Comparison of ENCODE assay signal across 28 cellular contexts in genomic region chr3:142154186-142154585, GRCh38.
"Had no signal": no experiment of that assay in that cellular context is flagged by ENCODE, and none has a peak within 500 bp of the region (broad histone marks: within the 10 kb centered on the region; RNA-seq: fewer than 3 reads in every experiment).

No MANE protein-coding gene starts in this region.

- H3K4me3 ChIP-seq: K562, SJSA1 had no signal

- DNase-seq: activated B cell treated with CpG ODN at 0.5 μM for 24 hours; activated CD4-positive, alpha-beta memory T cell treated with anti-CD3 and anti-CD28 coated beads, Interleukin-2, amount 10 ng/mL, durations not matched to agents 7 days and 5 days; activated CD4-positive, alpha-beta T cell treated with anti-CD3 and anti-CD28 coated beads for 4 hours; activated CD4-positive, CD25-positive, alpha-beta regulatory T cell treated with anti-CD3 and anti-CD28 coated beads, Interleukin-2, amount 50 U/mL, for 72 hours; activated CD8-positive, alpha-beta memory T cell treated with anti-CD3 and anti-CD28 coated beads for 24 hours; activated CD8-positive, alpha-beta memory T cell treated with anti-CD3 and anti-CD28 coated beads, Interleukin-2, amount 10 ng/mL, durations not matched to agents 7 days and 5 days; activated CD8-positive, alpha-beta memory T cell treated with anti-CD3 and anti-CD28 coated beads, Interleukin-2, amount 50 U/mL, for 48 hours; activated effector memory CD4-positive, alpha-beta T cell treated with Interleukin-2 at 50 U/mL for 16 hours; activated naive CD4-positive, alpha-beta T cell treated with anti-CD3 and anti-CD28 coated beads, Interleukin-2, amount 10 ng/mL, durations not matched to agents 7 days and 5 days; activated naive CD8-positive, alpha-beta T cell treated with anti-CD3 and anti-CD28 coated beads, Interleukin-2, amount 50 U/mL, for 24 hours; activated T-cell treated with anti-CD3 and anti-CD28 coated beads, Interleukin-2, amount 50 U/mL, for 48 hours; anterior cingulate cortex; brain microvascular endothelial cell; NCI-H1105 treated with DMSO at 0.1 percent for 48 hours; NCI-H1436 treated with DMSO at 0.1 percent for 48 hours; NCI-H1694 treated with DMSO at 0.1 percent for 48 hours; NCI-H2029; NCI-H345; NCI-H524 treated with DMSO at 0.1 percent for 48 hours; RPMI8226; SHP77 treated with DMSO at 0.1 percent for 48 hours; SK-N-SH had no signal

- H3K4me1 ChIP-seq: SJSA1 had no signal

- ATAC-seq: activated CD8-positive, alpha-beta memory T cell treated with anti-CD3 and anti-CD28 coated beads, Interleukin-2, amount 10 ng/mL, durations not matched to agents 7 days and 5 days; activated naive CD8-positive, alpha-beta T cell treated with anti-CD3 and anti-CD28 coated beads, Interleukin-2, amount 50 U/mL, for 24 hours; K562; Panc1 had no signal

- H3K4me1 Mint-ChIP-seq: activated B cell treated with CpG ODN at 0.5 μM for 24 hours had no signal

- H3K27me3 Mint-ChIP-seq: activated B cell treated with CpG ODN at 0.5 μM for 24 hours; activated CD8-positive, alpha-beta memory T cell treated with anti-CD3 and anti-CD28 coated beads, Interleukin-2, amount 10 ng/mL, durations not matched to agents 7 days and 5 days; activated naive CD8-positive, alpha-beta T cell; activated naive CD8-positive, alpha-beta T cell treated with anti-CD3 and anti-CD28 coated beads, Interleukin-2, amount 50 U/mL, for 24 hours had no signal

- H3K9me3 Mint-ChIP-seq: activated B cell treated with CpG ODN at 0.5 μM for 24 hours; activated CD4-positive, alpha-beta memory T cell treated with anti-CD3 and anti-CD28 coated beads, Interleukin-2, amount 10 ng/mL, durations not matched to agents 7 days and 5 days; activated naive CD4-positive, alpha-beta T cell treated with anti-CD3 and anti-CD28 coated beads, Interleukin-2, amount 10 ng/mL, durations not matched to agents 7 days and 5 days; activated naive CD8-positive, alpha-beta T cell treated with anti-CD3 and anti-CD28 coated beads, Interleukin-2, amount 50 U/mL, for 24 hours; T-helper 1 cell treated with Interleukin-12 subunit alpha and Interleukin-12 subunit beta and Interleukin-4 antibody, amounts not matched to agents 30 μg/mL and 1 μg/mL, for 36 hours had no signal

- H3K9ac ChIP-seq: SK-N-SH had no signal

- H3K36me3 ChIP-seq: brain microvascular endothelial cell had no signal

- H3K27me3 ChIP-seq: brain microvascular endothelial cell, SJSA1 had no signal

- FAIRE-seq: K562 had no signal

- H3K4me3 Mint-ChIP-seq: activated B cell treated with CpG ODN at 0.5 μM for 24 hours; activated CD4-positive, alpha-beta memory T cell treated with anti-CD3 and anti-CD28 coated beads, Interleukin-2, amount 10 ng/mL, durations not matched to agents 7 days and 5 days; activated CD8-positive, alpha-beta memory T cell treated with anti-CD3 and anti-CD28 coated beads, Interleukin-2, amount 10 ng/mL, durations not matched to agents 7 days and 5 days; activated naive CD4-positive, alpha-beta T cell treated with anti-CD3 and anti-CD28 coated beads, Interleukin-2, amount 10 ng/mL, durations not matched to agents 7 days and 5 days; activated naive CD8-positive, alpha-beta T cell; activated naive CD8-positive, alpha-beta T cell treated with anti-CD3 and anti-CD28 coated beads, Interleukin-2, amount 50 U/mL, for 24 hours; T-helper 1 cell treated with Interleukin-12 subunit alpha and Interleukin-12 subunit beta and Interleukin-4 antibody, amounts not matched to agents 30 μg/mL and 1 μg/mL, for 36 hours had no signal

- H3K4me2 ChIP-seq: SK-N-SH had no signal

- H3K27ac Mint-ChIP-seq: activated B cell treated with CpG ODN at 0.5 μM for 24 hours; activated CD4-positive, alpha-beta memory T cell treated with anti-CD3 and anti-CD28 coated beads, Interleukin-2, amount 10 ng/mL, durations not matched to agents 7 days and 5 days; activated CD8-positive, alpha-beta memory T cell treated with anti-CD3 and anti-CD28 coated beads, Interleukin-2, amount 10 ng/mL, durations not matched to agents 7 days and 5 days; activated naive CD4-positive, alpha-beta T cell treated with anti-CD3 and anti-CD28 coated beads, Interleukin-2, amount 10 ng/mL, durations not matched to agents 7 days and 5 days; activated naive CD8-positive, alpha-beta T cell; activated naive CD8-positive, alpha-beta T cell treated with anti-CD3 and anti-CD28 coated beads, Interleukin-2, amount 50 U/mL, for 24 hours; T-helper 1 cell treated with Interleukin-12 subunit alpha and Interleukin-12 subunit beta and Interleukin-4 antibody, amounts not matched to agents 30 μg/mL and 1 μg/mL, for 36 hours had no signal

- H3K36me3 Mint-ChIP-seq: activated CD8-positive, alpha-beta memory T cell treated with anti-CD3 and anti-CD28 coated beads, Interleukin-2, amount 10 ng/mL, durations not matched to agents 7 days and 5 days; activated naive CD8-positive, alpha-beta T cell had no signal

- H3K27ac ChIP-seq: brain microvascular endothelial cell, SJSA1, VCaP had no signal

- H3K9me3 ChIP-seq: SJSA1, SK-N-SH had no signal
